4 cellular contexts compared by ENCODE assay signal in the genomic region with DNA sequence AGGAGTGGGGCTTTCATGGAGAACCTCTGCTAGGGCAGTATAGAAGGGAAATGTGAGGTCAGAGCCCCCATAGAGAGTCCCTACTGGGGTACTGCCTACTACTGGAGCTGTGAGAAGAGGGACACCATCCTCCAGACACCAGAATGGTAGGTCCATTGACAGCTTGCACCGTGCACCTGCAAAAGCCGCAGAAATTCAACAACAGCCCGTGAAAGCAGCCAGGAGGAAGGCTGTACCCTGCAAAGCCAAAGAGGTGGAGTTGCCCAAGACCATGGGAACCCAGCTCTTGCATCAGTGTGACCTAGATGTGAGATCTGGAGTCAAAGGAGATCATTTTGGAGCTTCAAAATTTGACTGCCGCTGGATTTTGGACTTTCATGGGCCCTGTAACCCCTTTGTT.
"Had no signal": no experiment of that assay in that cellular context is flagged by ENCODE, and none has a peak within 500 bp of the region (broad histone marks: within the 10 kb centered on the region; RNA-seq: fewer than 3 reads in every experiment).

No MANE protein-coding gene starts in this region.

- DNase-seq: IMR-90 had no signal

- ATAC-seq: HepG2, K562 had no signal

- H3K27ac ChIP-seq: HL-60 had no signal

- H3K4me3 ChIP-seq: K562 had no signal
